ENCODE assay signal across 8 cellular contexts in the genomic region with DNA sequence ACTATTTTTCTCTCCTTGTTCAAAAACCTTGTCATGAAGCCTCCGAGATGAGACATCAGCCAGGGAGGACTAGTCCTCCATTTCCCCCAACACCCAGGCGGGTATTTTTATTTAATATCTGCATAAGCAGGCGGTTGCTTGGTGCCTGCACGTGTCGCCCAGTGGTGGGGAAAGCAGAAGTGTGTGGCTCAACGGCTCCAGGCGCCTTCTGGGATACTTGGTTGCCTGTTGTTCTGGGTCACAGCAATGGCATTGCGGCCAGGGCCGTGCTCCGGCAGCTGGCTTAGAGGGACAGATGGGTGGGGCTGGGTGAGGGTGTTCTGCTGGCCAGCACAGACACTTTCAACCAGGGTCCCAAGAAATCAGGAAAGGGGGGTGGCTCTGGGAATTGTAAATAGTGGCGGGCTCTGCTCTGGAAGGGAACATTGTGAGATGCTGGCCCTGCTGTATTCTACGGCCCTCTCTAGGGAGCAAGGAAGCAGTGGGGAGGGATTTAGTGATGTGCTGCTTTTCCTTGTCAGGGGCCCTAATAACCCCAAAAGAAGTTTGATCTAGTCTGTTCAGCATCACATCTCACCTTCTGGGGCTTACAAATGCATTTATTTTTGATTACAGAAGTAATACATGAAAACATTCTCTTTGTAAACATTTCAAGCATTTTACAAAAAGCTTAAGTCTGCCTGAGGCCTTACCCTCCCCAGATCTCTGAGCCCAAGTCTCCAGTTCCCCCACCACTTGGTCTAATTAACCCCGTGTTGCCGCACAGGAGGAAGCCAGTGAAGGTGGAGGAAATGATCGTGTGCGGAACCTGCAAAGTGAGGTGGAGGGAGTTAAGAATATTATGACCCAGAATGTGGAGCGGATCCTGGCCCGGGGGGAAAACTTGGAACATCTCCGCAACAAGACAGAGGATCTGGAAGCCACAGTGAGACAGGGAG. TPM values are rescaled to one million over a fixed set of nuclear protein-coding genes. Genes with fewer than 3 reads are reported as not detected.
DNase-seq lines count a peak whose midpoint lies in the region; ATAC-seq and TF ChIP-seq lines count a peak whose summit lies in the region.

No MANE protein-coding gene starts in this region.

- in situ Hi-C loops in G401 (cut with HindIII; ENCODE audit: low sequenced_read_pairs), result no loop called here

- TF ChIP-seq CTCF in Peyer's patch (IDR thresholded peaks at IDR 0.05), result no peak

- H3K27ac ChIP-seq in Peyer's patch, result peak overlapping the region; percentile 76 to 86 (median 84)

- no peaks in the 10 kb centered on the region for H3K9me3 ChIP-seq in Peyer's patch
- H3K9me3 ChIP-seq in endocrine pancreas (ENCODE audit: control insufficient read depth, low read length), result no peaks in the 10 kb centered on the region

- H3K27me3 ChIP-seq in Peyer's patch, result no peaks in the 10 kb centered on the region
- H3K27me3 ChIP-seq in endocrine pancreas (ENCODE audit: control insufficient read depth, insufficient read depth, low read length), result no peaks in the 10 kb centered on the region

- H3K36me3 ChIP-seq in Peyer's patch (peaks cover 0 to 10% (median 0%) of the 10 kb centered on the region in 3 donors), endocrine pancreas (ENCODE audit: control insufficient read depth, insufficient read depth, low read length) (no peaks in the 10 kb centered on the region)

- H3K4me3 ChIP-seq in Peyer's patch (peak overlapping the region; percentile 44 to 66 (median 51)), endocrine pancreas (ENCODE audit: control insufficient read depth, insufficient read depth, low read length) (peak overlapping the region; percentile 47)

- peak overlapping the region; percentile 70 for H3K9ac ChIP-seq in endocrine pancreas (ENCODE audit: control insufficient read depth, insufficient read depth, low read length)

- ATAC-seq in GM21825 (IDR thresholded peaks at IDR 0.05; ENCODE audit: unreplicated experiment), result peak; percentile 46

- DNase-seq in GF-D8 (lab: John Stamatoyannopoulos, UW), result peak; percentile 84
- peak; percentile 61 to 78 (median 67) for DNase-seq in Peyer's patch
- DNase-seq in myocyte (ENCODE audit: low read depth), result peak; percentile 93
- no peak for DNase-seq in pons (ENCODE audit: low spot score)
- no peak for DNase-seq in G401 (ENCODE audit: low spot score)
- DNase-seq in NCI-H2107 treated with DMSO at 0.1 percent for 48 hours (lab: John Stamatoyannopoulos, UW; ENCODE audit: unreplicated experiment), result no peak

- TF ChIP-seq POLR2A in Peyer's patch (IDR thresholded peaks at IDR 0.05), result no peak

- peaks cover 0 to 34% (median 2%) of the 10 kb centered on the region in 4 donors for H3K4me1 ChIP-seq in Peyer's patch
- no peaks in the 10 kb centered on the region for H3K4me1 ChIP-seq in endocrine pancreas (ENCODE audit: control insufficient read depth, insufficient read depth, low read length)

RNA-seq across cellular contexts. Expression of a gene that starts 1.1 kb away (rescaled TPM):
- total RNA-seq in Peyer's patch, result 100 to 1,000 TPM in 2 of 4 donors, 10 to 100 TPM in 2; 75.1 to 189 (median 112) TPM
- 9.5 and 9.8 TPM in 2 replicates for total RNA-seq in myocyte
- 51.3 TPM for polyA plus RNA-seq in myocyte (2012)
- 69.9 and 73.2 TPM in 2 replicates for total RNA-seq in G401 (2014; rRNA removed; shearing (Covaris generic))

RNA-seq across cellular contexts. Expression of a gene that starts 5.7 kb away (rescaled TPM):
- total RNA-seq in Peyer's patch, result 10 to 100 TPM in 3 of 4 donors, 1 to 10 TPM in 1; 6.5 to 18.2 (median 16.0) TPM
- 127 and 153 TPM in 2 replicates for total RNA-seq in myocyte
- 1,018 TPM for polyA plus RNA-seq in myocyte (2012)
- total RNA-seq in G401 (2014; rRNA removed; shearing (Covaris generic)), result 0.85 and 1.9 TPM in 2 replicates

RNA-seq across cellular contexts. Expression of a gene that starts 17.0 kb away (rescaled TPM):
- total RNA-seq in Peyer's patch, result 100 to 1,000 TPM in 3 of 4 donors, 10 to 100 TPM in 1; 73.4 to 182 (median 134) TPM
- total RNA-seq in myocyte, result 174 and 313 TPM in 2 replicates
- 566 TPM for polyA plus RNA-seq in myocyte (2012)
- total RNA-seq in G401 (2014; rRNA removed; shearing (Covaris generic)), result 130 and 155 TPM in 2 replicates

RNA-seq across cellular contexts. Expression of a gene that starts 17.2 kb away (rescaled TPM):
- total RNA-seq in Peyer's patch (10 to 100 TPM; 21.3 to 38.0 (median 31.1) TPM), myocyte (78.1 and 129 TPM in 2 replicates)
- 114 TPM for polyA plus RNA-seq in myocyte (2012)
- 27.0 and 28.4 TPM in 2 replicates for total RNA-seq in G401 (2014; rRNA removed; shearing (Covaris generic))

RNA-seq across cellular contexts. Expression of a gene that starts 24.0 kb away (rescaled TPM):
- 10 to 100 TPM in 2 of 4 donors, 1 to 10 TPM in 2; 7.5 to 24.0 (median 15.5) TPM for total RNA-seq in Peyer's patch
- 22.7 and 24.9 TPM in 2 replicates for total RNA-seq in myocyte
- 66.8 TPM for polyA plus RNA-seq in myocyte (2012)
- 20.3 and 20.7 TPM in 2 replicates for total RNA-seq in G401 (2014; rRNA removed; shearing (Covaris generic))

Comparison
In these comparisons a context has a peak if more than half of its experiments do, and no peak if none do; other contexts are left out.
1. DNase-seq: peak in GF-D8 (single experiment), Peyer's patch (3 of 3) and myocyte (single experiment); none in pons (single experiment), G401 (single experiment) and NCI-H2107 treated with DMSO at 0.1 percent for 48 hours (single experiment).